14 cellular contexts compared by ENCODE assay signal in the genomic region with DNA sequence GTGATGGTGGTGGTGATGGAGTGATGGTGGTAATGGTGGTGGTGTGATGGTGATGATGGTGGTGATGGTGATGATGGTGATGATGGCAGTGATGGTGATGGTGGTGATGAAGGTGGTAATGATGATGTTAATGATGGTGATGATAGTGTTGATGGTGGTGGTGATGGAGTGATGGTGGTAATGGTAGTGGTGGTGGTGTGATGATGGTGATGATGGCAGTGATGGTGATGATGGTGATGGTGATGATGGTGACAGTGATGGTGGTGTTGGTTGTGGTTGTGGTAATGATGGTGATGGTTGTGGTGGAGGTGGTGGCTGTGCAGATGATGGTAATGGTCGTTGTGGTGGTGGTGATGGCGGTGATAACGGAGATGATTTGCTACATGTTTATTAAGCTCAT. TPM values are rescaled to one million over a fixed set of nuclear protein-coding genes. Genes with fewer than 3 reads are reported as not detected.
DNase-seq lines count a peak whose midpoint lies in the region; ATAC-seq, FAIRE-seq and TF ChIP-seq lines count a peak whose summit lies in the region.
"Had no signal": no experiment of that assay in that cellular context is flagged by ENCODE, and none has a peak within 500 bp of the region (broad histone marks: within the 10 kb centered on the region; RNA-seq: fewer than 3 reads in every experiment).

No MANE protein-coding gene starts in this region.

- TF ChIP-seq RAD21 in H1 (IDR thresholded peaks at IDR 0.05 in 1 of 2, conservative IDR thresholded peaks at IDR 0.05 in 1 of 2; ENCODE audit: low read depth in 2 of 2, low read length in 2 of 2), result no peak

- no peak overlapping the region for H3K14ac ChIP-seq in H1 (ENCODE audit: insufficient read length)

- peaks cover 0 to 2% (median under 1%) of the 10 kb centered on the region in 4 experiments; a peak in 3 of 7 replicates for H3K27me3 ChIP-seq in H1 (replicated peaks in 1 of 4; ENCODE audit: control insufficient read depth in 3 of 4, extremely low read depth in 1 of 4, insufficient read depth in 3 of 4, low read length in 3 of 4)
- H3K27me3 ChIP-seq: BLaER1 treated with 17β-estradiol and CSF1 and Interleukin-3, amounts not matched to agents 10 nM and 100 nM had no signal

- H2BK5ac ChIP-seq in H1 (ENCODE audit: low read depth, low read length), result no peak overlapping the region

- no peak overlapping the region for H4K91ac ChIP-seq in H1 (replicated peaks; ENCODE audit: insufficient read length, low read length)

- H4K5ac ChIP-seq in H1 (ENCODE audit: insufficient read length, low read depth, low read length), result no peak overlapping the region

- no peak overlapping the region for H2AFZ ChIP-seq in H1 (ENCODE audit: low read length)

- no peak for TF ChIP-seq EP300 in H1 (IDR thresholded peaks at IDR 0.05; ENCODE audit: borderline replicate concordance in 1 of 2, low read depth in 2 of 2, low read length in 2 of 2)

- H3K23me2 ChIP-seq in H1 (ENCODE audit: low read depth, low read length), result peaks cover 16% of the 10 kb centered on the region; the same call in 1 of the 2 replicates

- CTCF ChIA-PET in HEK293T (lab: Yijun Ruan, JAX) (no interaction called here), H1 (lab: Charles Lee; ENCODE audit: partially characterized antibody) (interaction anchor here (0.9 to 4.7 kb wide), 3 partner anchors 13 to 103 kb away, joined by 3 to 52 read pairs (median 3); no protein-coding TSS in a partner anchor)

- H4K20me1 ChIP-seq in H1 (replicated peaks in 1 of 2; ENCODE audit: control insufficient read depth in 1 of 2, insufficient read depth in 2 of 2, low read length in 2 of 2), result peaks cover 0 to 15% of the 10 kb centered on the region in 2 experiments
- H4K20me1 ChIP-seq: BLaER1 treated with 17β-estradiol and CSF1 and Interleukin-3, amounts not matched to agents 10 nM and 100 nM had no signal

- H2BK20ac ChIP-seq in H1 (ENCODE audit: low read length), result no peak overlapping the region

- H2BK15ac ChIP-seq in H1 (ENCODE audit: low read length), result no peak overlapping the region

- no peaks in the 10 kb centered on the region; a peak in 1 of 8 replicates for H3K36me3 ChIP-seq in H1 (ENCODE audit: control insufficient read depth in 2 of 4, insufficient read depth in 4 of 4, low read length in 3 of 4)
- H3K36me3 ChIP-seq: BLaER1 treated with 17β-estradiol and CSF1 and Interleukin-3, amounts not matched to agents 10 nM and 100 nM; HAP-1 had no signal

- no peak overlapping the region for H3K4ac ChIP-seq in H1 (replicated peaks; ENCODE audit: insufficient read length, low read depth, low read length)

- TF ChIP-seq POLR2A in H1 (IDR thresholded peaks at IDR 0.05; ENCODE audit: control extremely low read depth in 1 of 2, low read depth in 2 of 2, low read length in 2 of 2), result no peak

- no peak overlapping the region for H3K18ac ChIP-seq in H1 (ENCODE audit: extremely low read depth, low read length)

- H3K27ac ChIP-seq in H1 (ENCODE audit: low read depth, low read length), result no peak overlapping the region
- H3K27ac ChIP-seq: BLaER1 treated with 17β-estradiol and CSF1 and Interleukin-3, amounts not matched to agents 10 nM and 100 nM; HL-60 had no signal

- H2AK5ac ChIP-seq in H1 (ENCODE audit: low read depth, low read length), result no peak overlapping the region

- peaks cover 0 to 11% of the 10 kb centered on the region in 2 experiments; a peak in 2 of 4 replicates for H3K9me3 ChIP-seq in H1 (ENCODE audit: insufficient read depth in 2 of 2, low read depth in 1 of 2, low read length in 1 of 2)
- H3K9me3 ChIP-seq: HAP-1 had no signal

- no peaks in the 10 kb centered on the region for H3K79me1 ChIP-seq in H1 (ENCODE audit: low read depth, low read length)

- ATAC-seq in GM18873 (IDR thresholded peaks at IDR 0.05; ENCODE audit: low FRiP score, unreplicated experiment), result no peak
- ATAC-seq: CD8-positive, alpha-beta T cell had no signal

- no peak for TF ChIP-seq CTCF in H1 (IDR thresholded peaks at IDR 0.05; ENCODE audit: control extremely low read depth in 1 of 3, insufficient read depth in 1 of 3, low read depth in 1 of 3, low read length in 3 of 3)

- no peak overlapping the region for H2BK120ac ChIP-seq in H1 (replicated peaks; ENCODE audit: low read depth, low read length)

- POLR2A ChIA-PET in HEK293T (lab: Yijun Ruan, JAX), result no interaction called here
- POLR2A ChIA-PET in H1 (lab: Charles Lee; ENCODE audit: partially characterized antibody), result no interaction called here

- H2BK12ac ChIP-seq in H1 (ENCODE audit: low read depth, low read length), result no peak overlapping the region

- no peaks in the 10 kb centered on the region; a peak in 1 of 7 replicates for H3K4me1 ChIP-seq in H1 (replicated peaks in 1 of 4; ENCODE audit: control insufficient read depth in 3 of 4, insufficient read depth in 4 of 4, low read length in 3 of 4)
- H3K4me1 ChIP-seq: BLaER1 treated with 17β-estradiol and CSF1 and Interleukin-3, amounts not matched to agents 10 nM and 100 nM; HAP-1 had no signal

- H3K4me3 ChIP-seq in H1 (ENCODE audit: extremely low read depth in 1 of 4, insufficient read depth in 2 of 4, low read depth in 3 of 4, low read length in 4 of 4), result no peak overlapping the region
- H3K4me3 ChIP-seq: BLaER1 treated with 17β-estradiol and CSF1 and Interleukin-3, amounts not matched to agents 10 nM and 100 nM; HAP-1 had no signal

- WGBS in H1 (ENCODE audit: extremely low coverage in 1 of 2, insufficient coverage in 1 of 2, insufficient read length in 1 of 2, insufficient replicate concordance in 2 of 2, low coverage in 1 of 2, low lambda C conversion rate in 2 of 2, missing lambda C conversion rate in 1 of 2), 2 experiments, result 100% methylated on average over 3 of the region's 3 CpGs; no CpG with 5 or more reads in 1 of the 2 experiments

- H3K4me2 ChIP-seq in H1 (ENCODE audit: insufficient read depth in 1 of 2, low read depth in 2 of 2, low read length in 2 of 2), result no peak overlapping the region
- H3K4me2 ChIP-seq: BLaER1 treated with 17β-estradiol and CSF1 and Interleukin-3, amounts not matched to agents 10 nM and 100 nM had no signal

- FAIRE-seq in H1 (lab: Jason Lieb, UNC), result no peak

- H3K56ac ChIP-seq in H1 (replicated peaks; ENCODE audit: insufficient read length, low read depth, low read length), result peak overlapping the region; percentile 99

- no peak overlapping the region for H4K8ac ChIP-seq in H1 (ENCODE audit: extremely low read depth, insufficient read depth, low read length)

- H3K9ac ChIP-seq in H1 (replicated peaks in 1 of 4; ENCODE audit: extremely low read depth in 1 of 4, low read depth in 3 of 4, low read length in 3 of 4), result no peak overlapping the region
- H3K9ac ChIP-seq: BLaER1 treated with 17β-estradiol and CSF1 and Interleukin-3, amounts not matched to agents 10 nM and 100 nM had no signal

- H3K23ac ChIP-seq in H1 (ENCODE audit: insufficient read length), result no peak overlapping the region

- no peaks in the 10 kb centered on the region for H3K79me2 ChIP-seq in H1 (ENCODE audit: control insufficient read depth in 1 of 2, insufficient read depth in 2 of 2, low read length in 2 of 2)

- no peak for DNase-seq in HEK293T (ENCODE audit: extremely low spot score)
- DNase-seq in H1 (ENCODE audit: low read depth in 1 of 2, low spot score in 2 of 2), result no peak
- DNase-seq: Calu3; CD8-positive, alpha-beta T cell; DMS79 treated with DMSO at 0.1 percent for 48 hours; GF-D8; GOT3; HFFc6; KG1 had no signal

RNA-seq across cellular contexts. Expression of a gene that starts 7.3 kb away (rescaled TPM):
- not detected in 2 replicates for total RNA-seq in H1 (2021; fragmentation: NEBNext Ultra II Directional; extraction: Animal tissue kit (Norgen Biotek cat#: 25700))
- 0.26 and 0.55 TPM in 2 replicates for polyA plus RNA-seq in H1 (2011; rRNA removed)
- 0.23 TPM for polyA plus RNA-seq in H1 (2011; cell fraction: cytosol; rRNA removed)
- 0.41 TPM for polyA plus RNA-seq in H1 (2011; cell fraction: nucleus; rRNA removed)
- 0.08 to 0.95 TPM (median 0.52 TPM) in 4 replicates for polyA plus RNA-seq in H1 (2012, experiment 1 of 2)
- not detected for polyA plus RNA-seq in H1 (2012, experiment 2 of 2)
- 0.34 TPM for polyA plus RNA-seq in H1 (2013, experiment 1 of 2)
- 0.11 TPM for polyA plus RNA-seq in H1 (2013, experiment 2 of 2)
- 0.44 TPM in 1 of 2 replicates, not detected in the other for polyA minus RNA-seq in H1 (2011; rRNA and poly(A)+ RNA removed)
- polyA minus RNA-seq in H1 (2011; cell fraction: cytosol; rRNA and poly(A)+ RNA removed), result not detected
- polyA minus RNA-seq in H1 (2011; cell fraction: nucleus; rRNA and poly(A)+ RNA removed), result not detected
- total RNA-seq: HT1080 had no signal

RNA-seq across cellular contexts. Expression of a gene that starts 7.6 kb away (rescaled TPM):
- total RNA-seq in H1 (2021; fragmentation: NEBNext Ultra II Directional; extraction: Animal tissue kit (Norgen Biotek cat#: 25700)), result 167 and 182 TPM in 2 replicates
- polyA plus RNA-seq in H1 (2011; rRNA removed), result 176 and 201 TPM in 2 replicates
- 154 TPM for polyA plus RNA-seq in H1 (2011; cell fraction: cytosol; rRNA removed)
- 157 TPM for polyA plus RNA-seq in H1 (2011; cell fraction: nucleus; rRNA removed)
- 106 to 169 TPM (median 151 TPM) in 4 replicates for polyA plus RNA-seq in H1 (2012, experiment 1 of 2)
- 213 TPM for polyA plus RNA-seq in H1 (2012, experiment 2 of 2)
- polyA plus RNA-seq in H1 (2013, experiment 1 of 2), result 201 TPM
- polyA plus RNA-seq in H1 (2013, experiment 2 of 2), result 241 TPM
- 172 and 179 TPM in 2 replicates for polyA minus RNA-seq in H1 (2011; rRNA and poly(A)+ RNA removed)
- 105 TPM for polyA minus RNA-seq in H1 (2011; cell fraction: cytosol; rRNA and poly(A)+ RNA removed)
- polyA minus RNA-seq in H1 (2011; cell fraction: nucleus; rRNA and poly(A)+ RNA removed), result 58.2 TPM

RNA-seq across cellular contexts. Expression of a gene that starts 27.1 kb away (rescaled TPM):
- 36.6 and 42.1 TPM in 2 replicates for total RNA-seq in H1 (2021; fragmentation: NEBNext Ultra II Directional; extraction: Animal tissue kit (Norgen Biotek cat#: 25700))
- 37.7 and 54.4 TPM in 2 replicates for polyA plus RNA-seq in H1 (2011; rRNA removed)
- polyA plus RNA-seq in H1 (2011; cell fraction: cytosol; rRNA removed), result 55.5 TPM
- 45.1 TPM for polyA plus RNA-seq in H1 (2011; cell fraction: nucleus; rRNA removed)
- polyA plus RNA-seq in H1 (2012, experiment 1 of 2), result 47.7 to 62.2 TPM (median 55.5 TPM) in 4 replicates
- 29.1 TPM for polyA plus RNA-seq in H1 (2012, experiment 2 of 2)
- polyA plus RNA-seq in H1 (2013, experiment 1 of 2), result 39.1 TPM
- polyA plus RNA-seq in H1 (2013, experiment 2 of 2), result 40.7 TPM
- 6.6 and 9.0 TPM in 2 replicates for polyA minus RNA-seq in H1 (2011; rRNA and poly(A)+ RNA removed)
- polyA minus RNA-seq in H1 (2011; cell fraction: cytosol; rRNA and poly(A)+ RNA removed), result 24.4 TPM
- 13.3 TPM for polyA minus RNA-seq in H1 (2011; cell fraction: nucleus; rRNA and poly(A)+ RNA removed)

RNA-seq across cellular contexts. Expression of a gene that starts 27.2 kb away (rescaled TPM):
- 39.6 and 43.1 TPM in 2 replicates for total RNA-seq in H1 (2021; fragmentation: NEBNext Ultra II Directional; extraction: Animal tissue kit (Norgen Biotek cat#: 25700))
- 35.4 and 44.7 TPM in 2 replicates for polyA plus RNA-seq in H1 (2011; rRNA removed)
- polyA plus RNA-seq in H1 (2011; cell fraction: cytosol; rRNA removed), result 40.4 TPM
- polyA plus RNA-seq in H1 (2011; cell fraction: nucleus; rRNA removed), result 51.7 TPM
- polyA plus RNA-seq in H1 (2012, experiment 1 of 2), result 42.8 to 56.2 TPM (median 50.1 TPM) in 4 replicates
- 52.4 TPM for polyA plus RNA-seq in H1 (2012, experiment 2 of 2)
- 54.3 TPM for polyA plus RNA-seq in H1 (2013, experiment 1 of 2)
- 47.2 TPM for polyA plus RNA-seq in H1 (2013, experiment 2 of 2)
- 20.3 and 32.2 TPM in 2 replicates for polyA minus RNA-seq in H1 (2011; rRNA and poly(A)+ RNA removed)
- 8.1 TPM for polyA minus RNA-seq in H1 (2011; cell fraction: cytosol; rRNA and poly(A)+ RNA removed)
- 16.7 TPM for polyA minus RNA-seq in H1 (2011; cell fraction: nucleus; rRNA and poly(A)+ RNA removed)

RNA-seq across cellular contexts. Expression of a gene that starts 34.4 kb away (rescaled TPM):
- 37.7 and 38.3 TPM in 2 replicates for total RNA-seq in H1 (2021; fragmentation: NEBNext Ultra II Directional; extraction: Animal tissue kit (Norgen Biotek cat#: 25700))
- polyA plus RNA-seq in H1 (2011; rRNA removed), result 19.1 and 27.2 TPM in 2 replicates
- polyA plus RNA-seq in H1 (2011; cell fraction: cytosol; rRNA removed), result 32.0 TPM
- polyA plus RNA-seq in H1 (2011; cell fraction: nucleus; rRNA removed), result 25.6 TPM
- polyA plus RNA-seq in H1 (2012, experiment 1 of 2), result 29.8 to 38.9 TPM (median 35.9 TPM) in 4 replicates
- 16.3 TPM for polyA plus RNA-seq in H1 (2012, experiment 2 of 2)
- 33.0 TPM for polyA plus RNA-seq in H1 (2013, experiment 1 of 2)
- polyA plus RNA-seq in H1 (2013, experiment 2 of 2), result 32.0 TPM
- polyA minus RNA-seq in H1 (2011; rRNA and poly(A)+ RNA removed), result 16.0 and 19.0 TPM in 2 replicates
- polyA minus RNA-seq in H1 (2011; cell fraction: cytosol; rRNA and poly(A)+ RNA removed), result 18.6 TPM
- polyA minus RNA-seq in H1 (2011; cell fraction: nucleus; rRNA and poly(A)+ RNA removed), result 12.3 TPM
